25 cellular contexts compared by ENCODE assay signal in genomic region chr1:173661271-173661670, GRCh38. TPM values are rescaled to one million over a fixed set of nuclear protein-coding genes. Genes with fewer than 3 reads are reported as not detected.
"Had no signal": no experiment of that assay in that cellular context is flagged by ENCODE, and none has a peak within 500 bp of the region (broad histone marks: within the 10 kb centered on the region; RNA-seq: fewer than 3 reads in every experiment).

No MANE protein-coding gene starts in this region.

- H3K4me3 Mint-ChIP-seq: activated CD8-positive, alpha-beta T cell treated with anti-CD3 and anti-CD28 coated beads, Interleukin-2, amount 10 ng/mL, durations not matched to agents 7 days and 5 days; activated naive CD8-positive, alpha-beta T cell; endodermal cell; naive B cell; stimulated activated memory B cell treated with anti-CD40 and anti-IgM and Interleukin-4, amounts not matched to agents 10 μg/mL and 1 μg/mL and 100 μg/mL, for 72 hours; T-helper 17 cell had no signal

- H3K36me3 ChIP-seq: adrenal gland, lower lobe of right lung, right lobe of liver, thoracic aorta, upper lobe of left lung had no signal

- H3K27ac ChIP-seq: adrenal gland, lower lobe of right lung, right lobe of liver, thoracic aorta, upper lobe of left lung had no signal

- H3K27me3 Mint-ChIP-seq: activated naive CD8-positive, alpha-beta T cell had no signal

- H3K27me3 ChIP-seq: adrenal gland, right lobe of liver, upper lobe of left lung had no signal

- H3K9me3 ChIP-seq: adrenal gland, lower lobe of right lung, right lobe of liver, thoracic aorta, upper lobe of left lung had no signal

- DNase-seq: activated CD4-positive, alpha-beta T cell treated with anti-CD3 and anti-CD28 coated beads, Interleukin-2, amount 50 U/mL, for 1 hour; activated CD8-positive, alpha-beta T cell treated with anti-CD3 and anti-CD28 coated beads, Interleukin-2, amount 10 ng/mL, durations not matched to agents 7 days and 5 days; activated gamma-delta T cell treated with Interleukin-2 at 50 U/mL for 16 hours; adrenal gland; cerebellar nuclear complex; cortex of kidney; endodermal cell; lower lobe of right lung; naive B cell; occipital lobe; right lobe of liver; small intestine; stimulated activated CD4-positive, alpha-beta T cell treated with anti-CD3 and anti-CD28 coated beads, Interleukin-15, amount 100 ng/mL, for 24 hours; T-helper 17 cell; upper lobe of left lung had no signal

- H3K9me3 Mint-ChIP-seq: stimulated activated memory B cell treated with anti-CD40 and anti-IgM and Interleukin-4, amounts not matched to agents 10 μg/mL and 1 μg/mL and 100 μg/mL, for 72 hours had no signal

- H3K27ac Mint-ChIP-seq: activated CD8-positive, alpha-beta T cell treated with anti-CD3 and anti-CD28 coated beads, Interleukin-2, amount 10 ng/mL, durations not matched to agents 7 days and 5 days; activated naive CD8-positive, alpha-beta T cell; endodermal cell; stimulated activated memory B cell treated with anti-CD40 and anti-IgM and Interleukin-4, amounts not matched to agents 10 μg/mL and 1 μg/mL and 100 μg/mL, for 72 hours; T-helper 17 cell had no signal

- ATAC-seq: activated CD8-positive, alpha-beta T cell treated with anti-CD3 and anti-CD28 coated beads, Interleukin-2, amount 10 ng/mL, durations not matched to agents 7 days and 5 days; left lobe of liver; lower lobe of right lung; right lobe of liver; stimulated activated memory B cell treated with anti-CD40 and anti-IgM and Interleukin-4, amounts not matched to agents 10 μg/mL and 1 μg/mL and 100 μg/mL, for 72 hours; T-helper 17 cell had no signal

- H3K36me3 Mint-ChIP-seq: stimulated activated memory B cell treated with anti-CD40 and anti-IgM and Interleukin-4, amounts not matched to agents 10 μg/mL and 1 μg/mL and 100 μg/mL, for 72 hours had no signal

- H3K4me3 ChIP-seq: adrenal gland, lower lobe of right lung, right lobe of liver, thoracic aorta, upper lobe of left lung had no signal

- H3K4me1 Mint-ChIP-seq: endodermal cell; naive B cell; stimulated activated memory B cell treated with anti-CD40 and anti-IgM and Interleukin-4, amounts not matched to agents 10 μg/mL and 1 μg/mL and 100 μg/mL, for 72 hours; T-helper 17 cell had no signal

RNA-seq across cellular contexts. Expression of gene ANKRD45, which starts 8.4 kb away (rescaled TPM):
- total RNA-seq: activated CD8-positive, alpha-beta T cell treated with anti-CD3 and anti-CD28 coated beads, Interleukin-2, amount 10 ng/mL, durations not matched to agents 7 days and 5 days; left lobe of liver; T-helper 17 cell; thoracic aorta had no signal

RNA-seq across cellular contexts. Expression of gene TEX50, which starts 26.1 kb away (rescaled TPM):
- total RNA-seq: activated CD8-positive, alpha-beta T cell treated with anti-CD3 and anti-CD28 coated beads, Interleukin-2, amount 10 ng/mL, durations not matched to agents 7 days and 5 days; adrenal gland; endodermal cell; epithelial cell of proximal tubule; fibroblast of villous mesenchyme; glomerular endothelial cell; kidney epithelial cell; left lobe of liver; lower lobe of right lung; mesenteric fat pad; mucosa of gallbladder; occipital lobe; right lobe of liver; T-helper 17 cell; thoracic aorta; upper lobe of left lung had no signal

RNA-seq across cellular contexts. Expression of gene SLC9C2, which starts 58.4 kb away (rescaled TPM):
- total RNA-seq: activated CD8-positive, alpha-beta T cell treated with anti-CD3 and anti-CD28 coated beads, Interleukin-2, amount 10 ng/mL, durations not matched to agents 7 days and 5 days; endodermal cell; epithelial cell of proximal tubule; fibroblast of villous mesenchyme; glomerular endothelial cell; kidney epithelial cell; left lobe of liver; mucosa of gallbladder; right lobe of liver; T-helper 17 cell; thoracic aorta had no signal
